In the genomic region with DNA sequence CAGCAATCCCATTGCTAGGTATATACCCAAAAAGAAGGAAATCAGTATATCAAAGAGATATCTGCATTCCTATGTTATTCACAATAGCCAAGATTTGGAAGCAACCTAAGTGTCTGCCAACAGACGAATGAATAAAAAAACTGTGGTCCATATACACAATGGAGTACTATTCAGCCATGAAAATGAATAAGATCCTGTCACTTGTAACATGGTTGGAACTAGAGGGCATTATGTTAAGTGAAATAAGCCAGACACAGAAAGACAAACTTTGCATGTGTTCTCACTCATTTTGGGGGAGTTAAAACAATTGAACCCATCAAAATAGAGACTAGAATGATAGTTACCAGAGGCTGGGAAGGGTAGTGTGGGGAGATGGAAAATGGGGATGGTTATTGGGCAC, we compare ENCODE assay signal across 28 cellular contexts.
"Had no signal": no experiment of that assay in that cellular context is flagged by ENCODE, and none has a peak within 500 bp of the region (broad histone marks: within the 10 kb centered on the region; RNA-seq: fewer than 3 reads in every experiment).

No MANE protein-coding gene starts in this region.

- H3K4me3 Mint-ChIP-seq: dendritic cell treated with granulocyte-macrophage colony-stimulating factor and Interleukin-4, amounts not matched to agents 40 ng/mL and 50 ng/mL, for 4 days; effector memory CD8-positive, alpha-beta T cell; endodermal cell had no signal

- H3K36me3 ChIP-seq: colonic mucosa, esophagus muscularis mucosa, esophagus squamous epithelium, gastrocnemius medialis, gastroesophageal sphincter, heart left ventricle, heart right ventricle had no signal

- H3K4me2 ChIP-seq: hepatocyte had no signal

- H3K27ac Mint-ChIP-seq: dendritic cell treated with granulocyte-macrophage colony-stimulating factor and Interleukin-4, amounts not matched to agents 40 ng/mL and 50 ng/mL, for 4 days; effector memory CD8-positive, alpha-beta T cell; endodermal cell had no signal

- H2AFZ ChIP-seq: hepatocyte had no signal

- DNase-seq: colonic mucosa; cortex of kidney; dermis blood vessel endothelial cell; dorsolateral prefrontal cortex; effector CD4-positive, alpha-beta T cell; effector CD8-positive, alpha-beta T cell; effector memory CD4-positive, alpha-beta T cell; effector memory CD8-positive, alpha-beta T cell; endodermal cell; erythroblast; esophagus squamous epithelium; foreskin fibroblast; foreskin keratinocyte; foreskin melanocyte; gastrocnemius medialis; glutamatergic neuron; head of caudate nucleus; heart left ventricle; heart right ventricle had no signal

- H3K4me3 ChIP-seq: colonic mucosa, coronary artery, dorsolateral prefrontal cortex, esophagus muscularis mucosa, esophagus squamous epithelium, gastrocnemius medialis, gastroesophageal sphincter, heart left ventricle, heart right ventricle, hepatocyte had no signal

- H3K9me3 Mint-ChIP-seq: dendritic cell treated with granulocyte-macrophage colony-stimulating factor and Interleukin-4, amounts not matched to agents 40 ng/mL and 50 ng/mL, for 4 days; effector memory CD8-positive, alpha-beta T cell; endodermal cell had no signal

- H3K9me3 ChIP-seq: colonic mucosa, esophagus muscularis mucosa, esophagus squamous epithelium, gastrocnemius medialis, gastroesophageal sphincter had no signal

- H3K27ac ChIP-seq: colonic mucosa, coronary artery, dorsolateral prefrontal cortex, epithelial cell of prostate, esophagus muscularis mucosa, esophagus squamous epithelium, foreskin keratinocyte, gastroesophageal sphincter, heart left ventricle, heart right ventricle had no signal

- H3K79me2 ChIP-seq: hepatocyte had no signal

- H3K27me3 ChIP-seq: colonic mucosa, esophagus muscularis mucosa, gastrocnemius medialis, gastroesophageal sphincter, hepatocyte had no signal

- ATAC-seq: effector memory CD8-positive, alpha-beta T cell; esophagus mucosa; foreskin keratinocyte; gastroesophageal sphincter; heart left ventricle; heart right ventricle had no signal

- H3K4me1 ChIP-seq: colonic mucosa, esophagus squamous epithelium, foreskin keratinocyte, gastrocnemius medialis had no signal

- FAIRE-seq: endothelial cell of umbilical vein, frontal cortex had no signal
